Comparison of ENCODE assay signal across 8 cellular contexts in the genomic region with DNA sequence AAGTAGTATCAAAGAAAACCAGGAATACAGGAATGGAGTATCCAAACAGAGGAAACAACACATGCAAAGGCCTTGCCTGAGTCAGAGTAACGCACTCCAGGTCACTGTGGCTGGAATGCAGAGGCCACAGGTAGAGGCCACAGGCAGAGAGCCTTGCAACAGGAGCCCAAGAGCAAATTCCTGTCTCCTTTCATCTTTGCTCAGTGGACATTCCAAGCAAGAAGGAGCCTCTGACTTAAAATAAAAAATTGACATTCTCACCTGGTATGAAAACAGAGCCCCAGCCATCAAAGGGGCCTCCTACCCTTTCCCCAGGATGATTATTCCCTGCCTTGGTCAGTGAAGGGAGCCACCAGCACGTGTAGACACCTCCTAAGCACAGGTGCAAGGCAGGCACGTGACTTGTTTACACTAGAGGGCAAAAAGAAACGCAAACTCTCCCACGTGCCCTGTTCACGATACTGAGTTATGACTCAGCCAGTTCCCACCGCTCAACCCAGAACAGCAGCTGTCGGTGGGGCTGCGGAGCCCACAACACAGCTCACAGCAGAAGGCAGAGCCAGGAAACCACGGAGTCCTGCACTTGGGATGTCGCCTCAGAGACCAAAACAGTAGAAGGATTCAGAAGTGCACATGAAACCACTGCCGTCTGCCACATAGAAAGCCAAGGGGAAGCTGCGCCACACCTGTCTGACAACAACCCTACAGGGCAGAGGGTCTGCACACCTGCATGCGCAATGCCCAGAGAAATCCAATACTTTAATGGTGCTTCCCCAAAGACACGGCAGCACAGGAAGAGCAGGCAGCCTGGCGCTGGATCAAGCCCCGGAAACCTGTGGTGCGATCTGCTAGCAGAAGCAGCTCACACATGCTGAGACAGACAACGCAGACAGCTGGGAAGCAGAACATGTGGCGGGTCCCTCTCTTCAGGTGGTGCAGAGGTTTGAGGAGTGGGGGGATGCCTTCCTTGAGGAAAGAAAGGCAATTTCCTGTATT. TPM values are rescaled to one million over a fixed set of nuclear protein-coding genes. Genes with fewer than 3 reads are reported as not detected.
DNase-seq lines count a peak whose midpoint lies in the region; ATAC-seq and TF ChIP-seq lines count a peak whose summit lies in the region.

No MANE protein-coding gene starts in this region.

- no peak overlapping the region for H3K4me3 ChIP-seq in HUES6 (ENCODE audit: low read depth, low read length)
- H3K4me3 ChIP-seq in heart right ventricle, result peak overlapping the region in 3 of 10 donors; percentile 2 to 4 (median 3)
- peak overlapping the region; percentile 44 to 76 (median 71) for H3K4me3 ChIP-seq in skeletal muscle tissue (ENCODE audit: low read length in 3 of 3)

- H3K4me1 ChIP-seq in HUES6 (ENCODE audit: control insufficient read depth, insufficient read depth, low read length), result peaks cover 48% of the 10 kb centered on the region
- peaks cover 34 to 99% (median 82%) of the 10 kb centered on the region in 9 donors for H3K4me1 ChIP-seq in heart right ventricle
- H3K4me1 ChIP-seq in skeletal muscle tissue (ENCODE audit: control insufficient read depth in 3 of 3, insufficient read depth in 3 of 3, low read length in 3 of 3), result peaks cover 40 to 49% (median 46%) of the 10 kb centered on the region in 3 donors

- H3K27ac Mint-ChIP-seq in activated naive CD4-positive, alpha-beta T cell treated with anti-CD3 and anti-CD28 coated beads for 36 hours, result peak overlapping the region; percentile 6

- no peaks in the 10 kb centered on the region for H3K9me3 Mint-ChIP-seq in activated naive CD4-positive, alpha-beta T cell treated with anti-CD3 and anti-CD28 coated beads for 36 hours

- H3K36me3 ChIP-seq in HUES6 (ENCODE audit: control insufficient read depth, insufficient read depth, low read length), result peaks cover 66% of the 10 kb centered on the region
- peaks cover 0 to 36% (median 0%) of the 10 kb centered on the region in 9 donors for H3K36me3 ChIP-seq in heart right ventricle
- peaks cover 0 to 3% (median 0%) of the 10 kb centered on the region in 3 donors for H3K36me3 ChIP-seq in skeletal muscle tissue (ENCODE audit: control insufficient read depth in 3 of 3, insufficient read depth in 3 of 3, low read length in 3 of 3)

- 49 to 54% methylated on average over 20 of the region's 20 CpGs for WGBS in heart right ventricle, 2 donors

- no peaks in the 10 kb centered on the region for H3K27me3 ChIP-seq in HUES6 (ENCODE audit: control insufficient read depth, insufficient read depth, low read length)
- no peaks in the 10 kb centered on the region for H3K27me3 ChIP-seq in heart right ventricle
- no peaks in the 10 kb centered on the region for H3K27me3 ChIP-seq in skeletal muscle tissue (ENCODE audit: control insufficient read depth in 3 of 3, insufficient read depth in 3 of 3, low read length in 3 of 3)

- TF ChIP-seq CTCF in heart right ventricle (IDR thresholded peaks at IDR 0.05), result no peak

- H3K4me1 Mint-ChIP-seq in activated naive CD4-positive, alpha-beta T cell treated with anti-CD3 and anti-CD28 coated beads for 36 hours (ENCODE audit: low read depth), result peaks cover 9% of the 10 kb centered on the region

- H3K9ac ChIP-seq in HUES6 (ENCODE audit: low read length) (peak overlapping the region; percentile 58), skeletal muscle tissue (ENCODE audit: low read depth in 1 of 3, low read length in 3 of 3) (peak overlapping the region; percentile 4 to 84 (median 74))

- no peaks in the 10 kb centered on the region for H3K9me3 ChIP-seq in HUES6 (ENCODE audit: control insufficient read depth, insufficient read depth, low read depth, low read length)
- H3K9me3 ChIP-seq in heart right ventricle, result no peaks in the 10 kb centered on the region
- H3K9me3 ChIP-seq in skeletal muscle tissue (ENCODE audit: control insufficient read depth in 3 of 3, low read length in 3 of 3), result no peaks in the 10 kb centered on the region

- peak overlapping the region; percentile 64 for H3K4me3 Mint-ChIP-seq in activated naive CD4-positive, alpha-beta T cell treated with anti-CD3 and anti-CD28 coated beads for 36 hours

- H3K36me3 Mint-ChIP-seq in activated naive CD4-positive, alpha-beta T cell treated with anti-CD3 and anti-CD28 coated beads for 36 hours (ENCODE audit: low read depth), result no peaks in the 10 kb centered on the region

- intact Hi-C loops in activated naive CD4-positive, alpha-beta T cell treated with anti-CD3 and anti-CD28 coated beads for 36 hours (cut with micrococcal nuclease), result loop anchor here (1.0 kb wide), 2 partner anchors 51 to 66 kb away; no protein-coding TSS in a partner anchor
- intact Hi-C loops in heart right ventricle (cut with DNase I), result loop anchor here in 5 of 10 donors (5.0 to 10.0 kb wide), 4 partner anchors 50 to 60 kb away; partner anchors contain the start of gene ITGB5 (in 4 of the 5)

- peak; percentile 90 for ATAC-seq in GM21447 (IDR thresholded peaks at IDR 0.05; ENCODE audit: unreplicated experiment)
- peak in 7 of 8 donors; percentile 22 to 60 (median 48) for ATAC-seq in heart right ventricle

- CTCF ChIA-PET in activated naive CD4-positive, alpha-beta T cell treated with anti-CD3 and anti-CD28 coated beads for 36 hours (lab: Charles Lee), result interaction anchor here (0.6 to 1.0 kb wide), 3 partner anchors 48 to 195 kb away, joined by 3 to 6 read pairs (median 3); no protein-coding TSS in a partner anchor

- DNase-seq in DMS 273 treated with DMSO at 0.1 percent for 48 hours (lab: John Stamatoyannopoulos, UW), result peak; percentile 94
- peak; percentile 96 for DNase-seq in RPMI8226
- DNase-seq in activated naive CD4-positive, alpha-beta T cell treated with anti-CD3 and anti-CD28 coated beads for 36 hours, result peak; percentile 83
- DNase-seq in heart right ventricle, result peak in 1 of 2 donors; percentile 70
- no peak for DNase-seq in cerebellar nuclear complex (lab: John Stamatoyannopoulos, UW)

- H3K27me3 Mint-ChIP-seq in activated naive CD4-positive, alpha-beta T cell treated with anti-CD3 and anti-CD28 coated beads for 36 hours (ENCODE audit: low read depth), result peaks cover 7% of the 10 kb centered on the region

- H3K27ac ChIP-seq in HUES6 (ENCODE audit: low read depth, low read length) (peak overlapping the region; percentile 3; the same call in 1 of the 2 replicates), heart right ventricle (peak overlapping the region; percentile 32 to 83 (median 77)), skeletal muscle tissue (ENCODE audit: low read depth, low read length) (peak overlapping the region; percentile 57)

RNA-seq across cellular contexts. Expression of gene ITGB5, which starts 52.1 kb away (rescaled TPM):
- total RNA-seq in activated naive CD4-positive, alpha-beta T cell treated with anti-CD3 and anti-CD28 coated beads for 36 hours, result under 1 TPM; 0.31 to 0.59 TPM
- total RNA-seq in heart right ventricle (100 to 1,000 TPM in 6 of 10 donors, 10 to 100 TPM in 4; 72.2 to 154 (median 108) TPM), skeletal muscle tissue (24.0 TPM)
- polyA plus RNA-seq in heart right ventricle, result 100 to 1,000 TPM in 1 of 2 donors, 10 to 100 TPM in 1; 18.5 to 145 TPM

Comparison
In these comparisons a context has a peak if more than half of its experiments do, and no peak if none do; other contexts are left out.
1. DNase-seq: peak in DMS 273 treated with DMSO at 0.1 percent for 48 hours (single experiment), RPMI8226 (single experiment) and activated naive CD4-positive, alpha-beta T cell treated with anti-CD3 and anti-CD28 coated beads for 36 hours (single experiment); none in cerebellar nuclear complex (0 of 2).
2. H3K27ac ChIP-seq: peak in every context shown above with its lines; median percentile 77 in heart right ventricle; 57 in skeletal muscle tissue; 3 in HUES6.
3. RNA of gene ITGB5, which starts 52.1 kb away (total RNA-seq): 72.2 to 154 TPM in heart right ventricle and 24.0 TPM in skeletal muscle tissue (single experiment); 0.31 to 0.59 TPM in activated naive CD4-positive, alpha-beta T cell treated with anti-CD3 and anti-CD28 coated beads for 36 hours; every median in the first group is over 10 times any median in the second.